In the genomic region with DNA sequence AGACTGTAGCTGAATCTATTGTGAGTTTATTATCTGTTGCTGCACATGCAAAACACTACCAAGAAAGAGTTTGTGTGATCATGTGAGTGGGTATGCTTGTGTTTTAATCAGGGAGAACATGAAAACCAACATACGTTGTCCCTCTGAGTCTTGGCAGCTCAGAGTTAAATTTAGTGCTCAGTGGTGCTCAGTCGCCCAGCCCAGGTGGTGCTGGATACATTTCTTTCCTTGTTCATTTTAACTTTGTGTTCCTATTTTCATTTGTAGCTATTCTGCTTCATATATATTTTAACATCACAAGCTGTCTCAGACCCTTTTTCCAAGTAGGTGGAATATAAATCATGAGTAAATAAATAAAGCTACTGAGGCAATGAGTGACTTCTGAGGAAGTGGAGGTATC, we compare ENCODE assay signal across 10 cellular contexts.
"Had no signal": no experiment of that assay in that cellular context is flagged by ENCODE, and none has a peak within 500 bp of the region (broad histone marks: within the 10 kb centered on the region; RNA-seq: fewer than 3 reads in every experiment).

No MANE protein-coding gene starts in this region.

- H2AFZ ChIP-seq: GM23248 had no signal

- H3K4me1 ChIP-seq: HAP-1 had no signal

- H3K27ac Mint-ChIP-seq: HFFc6, IgD-negative memory B cell had no signal

- DNase-seq: GM23248, GOT3, HFFc6, KBM-7 had no signal

- H3K4me3 Mint-ChIP-seq: HFFc6, IgD-negative memory B cell had no signal

- H3K27ac ChIP-seq: GM23248, HL-60, KMS-11 had no signal

- H3K4me3 ChIP-seq: GM23248, HAP-1 had no signal

- H3K36me3 ChIP-seq: HAP-1 had no signal

- H3K9me3 ChIP-seq: HAP-1 had no signal

- H3K9ac ChIP-seq: GM23248, KMS-11 had no signal

- H3K36me3 Mint-ChIP-seq: IgD-negative memory B cell had no signal

- H3K4me2 ChIP-seq: KMS-11 had no signal

- H3K9me3 Mint-ChIP-seq: HFFc6, IgD-negative memory B cell had no signal

- H3K27me3 Mint-ChIP-seq: IgD-negative memory B cell had no signal

- FAIRE-seq: H54, HepG2 had no signal
